23 cellular contexts compared by ENCODE assay signal in the genomic region with DNA sequence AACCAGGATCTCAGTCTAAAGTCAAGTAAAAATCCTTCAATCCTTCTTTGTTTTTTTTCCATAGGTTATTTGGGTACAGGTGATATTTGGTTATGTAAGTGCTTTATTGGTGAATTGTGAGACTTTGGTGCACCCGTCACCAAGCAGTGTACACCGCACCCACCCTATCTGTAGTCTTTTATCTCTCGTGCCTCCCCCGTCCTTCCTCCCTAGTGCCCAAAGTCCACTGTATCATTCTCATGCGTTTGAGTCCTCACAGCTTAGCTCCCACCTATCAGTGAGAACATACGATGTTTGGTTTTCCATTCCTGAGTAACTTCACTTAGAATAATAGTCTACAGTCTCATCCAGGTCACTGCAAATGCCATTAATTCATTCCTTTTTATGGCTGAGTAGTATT. TPM values are rescaled to one million over a fixed set of nuclear protein-coding genes. Genes with fewer than 3 reads are reported as not detected.
DNase-seq lines count a peak whose midpoint lies in the region; ATAC-seq, FAIRE-seq and TF ChIP-seq lines count a peak whose summit lies in the region.
"Had no signal": no experiment of that assay in that cellular context is flagged by ENCODE, and none has a peak within 500 bp of the region (broad histone marks: within the 10 kb centered on the region; RNA-seq: fewer than 3 reads in every experiment).

No MANE protein-coding gene starts in this region.

- CTCF ChIA-PET in HepG2 (lab: Yijun Ruan, JAX; ENCODE audit: low intra/inter-chr PET ratio, low total read pairs), result no interaction called here

- no peak overlapping the region for H2AFZ ChIP-seq in HepG2 (ENCODE audit: low read length)
- H2AFZ ChIP-seq: GM23248 had no signal

- H3K4me1 ChIP-seq in HepG2 (ENCODE audit: insufficient read depth, low read length) (peaks cover 22% of the 10 kb centered on the region), right lobe of liver (no peaks in the 10 kb centered on the region), testis (no peaks in the 10 kb centered on the region)
- H3K4me1 ChIP-seq: BE2C had no signal

- TF ChIP-seq RAD21 in HepG2 (CRISPR knock-in tag; IDR thresholded peaks at IDR 0.05), result no peak

- no TSS peak for BruUV-seq in HepG2 (replicated peaks; lab: Mats Ljungman, UMichigan)

- TF ChIP-seq EP300 in HepG2 (IDR thresholded peaks at IDR 0.05; ENCODE audit: low read depth in 2 of 2, low read length in 2 of 2), result no peak; a peak in 1 of 4 replicates
- TF ChIP-seq EP300 in HepG2 (CRISPR knock-in tag; IDR thresholded peaks at IDR 0.05; ENCODE audit: borderline replicate concordance), result no peak

- no peak for TF ChIP-seq CTCF in HepG2 (CRISPR knock-in tag; IDR thresholded peaks at IDR 0.05)
- TF ChIP-seq CTCF in right lobe of liver (IDR thresholded peaks at IDR 0.05), result no peak
- no peak for TF ChIP-seq CTCF in testis (IDR thresholded peaks at IDR 0.05)

- H3K27ac ChIP-seq in HepG2 (ENCODE audit: extremely low read length, insufficient read depth, low read length) (no peak overlapping the region), right lobe of liver (no peak overlapping the region), testis (no peak overlapping the region)
- H3K27ac ChIP-seq: A549, GM23248 had no signal

- WGBS in HepG2 (ENCODE audit: low lambda C conversion rate), result under 1% methylated on average over 6 of the region's 6 CpGs
- 28% methylated on average over 6 of the region's 6 CpGs for WGBS in right lobe of liver (ENCODE audit: insufficient coverage, low coverage, low lambda C conversion rate, missing lambda C conversion rate)
- WGBS in testis, 2 donors, result 51 to 62% methylated on average over 6 of the region's 6 CpGs

- no peaks in the 10 kb centered on the region for H3K79me2 ChIP-seq in HepG2 (ENCODE audit: insufficient read depth, low read length)

- no peaks in the 10 kb centered on the region for H4K20me1 ChIP-seq in HepG2 (ENCODE audit: insufficient read depth, low read length)
- H4K20me1 ChIP-seq: BLaER1 treated with 17β-estradiol and CSF1 and Interleukin-3, amounts not matched to agents 10 nM and 100 nM had no signal

- no peak overlapping the region for H3K9ac ChIP-seq in HepG2 (ENCODE audit: insufficient read depth, low read depth, low read length)
- H3K9ac ChIP-seq: BLaER1 treated with 17β-estradiol and CSF1 and Interleukin-3, amounts not matched to agents 10 nM and 100 nM; GM23248 had no signal

- POLR2A ChIA-PET in HepG2 (lab: Yijun Ruan, JAX), result no interaction called here

- DNase-seq in HepG2 (ENCODE audit: low spot score) (peak; percentile 76), right lobe of liver (no peak), mesenteric fat pad (ENCODE audit: low spot score) (peak; percentile 22), testis (peak; percentile 46), SIG-M5 (lab: John Stamatoyannopoulos, UW) (no peak)
- DNase-seq: 8988T; AML-193; BE2C; CD4-positive, alpha-beta T cell; CD8-positive, alpha-beta memory T cell; DMS 273 treated with DMSO at 0.1 percent for 48 hours; DMS79; GDM1; H7 had no signal

- H3K4me2 ChIP-seq in HepG2 (ENCODE audit: low read depth, low read length), result no peak overlapping the region
- H3K4me2 ChIP-seq: A549 had no signal

- in situ Hi-C loops in HepG2 (cut with HindIII; ENCODE audit: extremely low pct_ligation_motif_present, low pct_unique_long_range_greater_than_20kb), result no loop called here

- H3K9me3 ChIP-seq in HepG2 (ENCODE audit: low read length) (no peaks in the 10 kb centered on the region), right lobe of liver (no peaks in the 10 kb centered on the region), testis (no peaks in the 10 kb centered on the region)

- TF ChIP-seq POLR2A in HepG2 (IDR thresholded peaks at IDR 0.05; ENCODE audit: insufficient read depth in 1 of 2, low read depth in 2 of 2, low read length in 2 of 2) (no peak), right lobe of liver (IDR thresholded peaks at IDR 0.05) (no peak), testis (IDR thresholded peaks at IDR 0.05) (no peak)

- intact Hi-C loops in HepG2 (cut with micrococcal nuclease; ENCODE audit: unreplicated experiment), result no loop called here
- intact Hi-C loops in right lobe of liver (cut with DNase I), result no loop called here
- intact Hi-C loops in testis (cut with DNase I; ENCODE audit: low total_unique reads), result no loop called here

- H3K27me3 ChIP-seq in HepG2 (ENCODE audit: control insufficient read depth in 1 of 2, insufficient read depth in 2 of 2, low read length in 2 of 2) (peaks cover 0 to 12% of the 10 kb centered on the region in 2 experiments; a peak in 2 of 5 replicates), right lobe of liver (no peaks in the 10 kb centered on the region), testis (no peaks in the 10 kb centered on the region)
- H3K27me3 ChIP-seq: BLaER1 treated with 17β-estradiol and CSF1 and Interleukin-3, amounts not matched to agents 10 nM and 100 nM had no signal

- peak; percentile 46 for FAIRE-seq in HepG2 (lab: Jason Lieb, UNC)
- FAIRE-seq: A549, D721Med, GM12878, GM19239, H1 had no signal

- ATAC-seq in HepG2 (peak; percentile 70), right lobe of liver (no peak), HG03378 (IDR thresholded peaks at IDR 0.05; ENCODE audit: unreplicated experiment) (no peak)
- ATAC-seq: GM12878 had no signal

- H3K4me3 ChIP-seq in HepG2 (replicated peaks in 1 of 3; ENCODE audit: insufficient read depth in 1 of 3, low read depth in 2 of 3, low read length in 3 of 3) (no peak overlapping the region), right lobe of liver (no peak overlapping the region), testis (no peak overlapping the region)
- H3K4me3 ChIP-seq: A549; BLaER1 treated with 17β-estradiol and CSF1 and Interleukin-3, amounts not matched to agents 10 nM and 100 nM; GM12878; GM23248 had no signal

- H3K36me3 ChIP-seq in HepG2 (replicated peaks in 1 of 2; ENCODE audit: control insufficient read depth in 1 of 2, insufficient read depth in 2 of 2, low read length in 2 of 2) (no peaks in the 10 kb centered on the region), right lobe of liver (no peaks in the 10 kb centered on the region), testis (ENCODE audit: low read depth, missing control alignments) (no peaks in the 10 kb centered on the region)
- H3K36me3 ChIP-seq: BE2C; BLaER1 treated with 17β-estradiol and CSF1 and Interleukin-3, amounts not matched to agents 10 nM and 100 nM had no signal

RNA-seq across cellular contexts. Expression of a gene that starts 0.9 kb away (rescaled TPM):
- not detected in 2 replicates for total RNA-seq in HepG2 (2016; rRNA removed; fragmentation: Illumina TruSeq; extraction: Trizol)
- total RNA-seq in HepG2 (2016; cell fraction: cytosol; rRNA removed; fragmentation: Illumina TruSeq; extraction: Trizol; ENCODE audit: low read depth), result not detected in 2 replicates
- not detected in 2 replicates for total RNA-seq in HepG2 (2016; cell fraction: insoluble cytoplasmic fraction; rRNA removed; fragmentation: Illumina TruSeq; extraction: Trizol)
- total RNA-seq in HepG2 (2016; cell fraction: membrane; rRNA removed; fragmentation: Illumina TruSeq; extraction: Trizol), result not detected in 2 replicates
- not detected in 2 replicates for total RNA-seq in HepG2 (2016; cell fraction: nucleus; rRNA removed; fragmentation: Illumina TruSeq; extraction: Trizol)
- not detected in 2 replicates for polyA plus RNA-seq in HepG2 (2011; rRNA removed)
- polyA plus RNA-seq in HepG2 (2011; cell fraction: cytosol; rRNA removed), result not detected in 2 replicates
- polyA plus RNA-seq in HepG2 (2011; cell fraction: nucleus; rRNA removed), result not detected in 2 replicates
- polyA plus RNA-seq in HepG2 (2012), result not detected in 2 replicates
- not detected in 2 replicates for polyA plus RNA-seq in HepG2 (2016; cell fraction: cytosol; fragmentation: Illumina TruSeq; extraction: Trizol; ENCODE audit: low read depth)
- not detected in 2 replicates for polyA plus RNA-seq in HepG2 (2016; cell fraction: insoluble cytoplasmic fraction; fragmentation: Illumina TruSeq; extraction: Trizol; ENCODE audit: low read depth)
- not detected in 2 replicates for polyA plus RNA-seq in HepG2 (2016; cell fraction: membrane; fragmentation: Illumina TruSeq; extraction: Trizol; ENCODE audit: low read depth)
- polyA plus RNA-seq in HepG2 (2016; cell fraction: nucleus; fragmentation: Illumina TruSeq; extraction: Trizol; ENCODE audit: insufficient read depth, low read depth), result not detected in 2 replicates
- 0.05 TPM in 1 of 2 replicates, not detected in the other for polyA minus RNA-seq in HepG2 (2011; rRNA and poly(A)+ RNA removed; ENCODE audit: low replicate concordance)
- not detected in 2 replicates for polyA minus RNA-seq in HepG2 (2011; cell fraction: cytosol; rRNA and poly(A)+ RNA removed)
- polyA minus RNA-seq in HepG2 (2011; cell fraction: nucleus; rRNA and poly(A)+ RNA removed), result not detected in 2 replicates
- total RNA-seq in right lobe of liver, result not detected
- not detected for total RNA-seq in mesenteric fat pad
- under 1 TPM; 0.31 to 0.87 TPM for total RNA-seq in testis
- 0.21 TPM for polyA plus RNA-seq in testis (ENCODE audit: insufficient read depth, low read depth, low replicate concordance)
- total RNA-seq: CD4-positive, alpha-beta T cell; CD8-positive, alpha-beta memory T cell; GM23248; H1; H7 had no signal
- polyA plus RNA-seq: A549; CD14-positive monocyte; CD8-positive, alpha-beta memory T cell; GM23248 had no signal

RNA-seq across cellular contexts. Expression of a gene that starts 27.6 kb away (rescaled TPM):
- total RNA-seq in HepG2 (2016; rRNA removed; fragmentation: Illumina TruSeq; extraction: Trizol), result not detected in 2 replicates
- not detected in 2 replicates for total RNA-seq in HepG2 (2016; cell fraction: cytosol; rRNA removed; fragmentation: Illumina TruSeq; extraction: Trizol; ENCODE audit: low read depth)
- not detected in 2 replicates for total RNA-seq in HepG2 (2016; cell fraction: insoluble cytoplasmic fraction; rRNA removed; fragmentation: Illumina TruSeq; extraction: Trizol)
- total RNA-seq in HepG2 (2016; cell fraction: membrane; rRNA removed; fragmentation: Illumina TruSeq; extraction: Trizol), result not detected in 2 replicates
- not detected in 2 replicates for total RNA-seq in HepG2 (2016; cell fraction: nucleus; rRNA removed; fragmentation: Illumina TruSeq; extraction: Trizol)
- not detected in 2 replicates for polyA plus RNA-seq in HepG2 (2011; rRNA removed)
- not detected in 2 replicates for polyA plus RNA-seq in HepG2 (2011; cell fraction: cytosol; rRNA removed)
- not detected in 2 replicates for polyA plus RNA-seq in HepG2 (2011; cell fraction: nucleus; rRNA removed)
- not detected in 2 replicates for polyA plus RNA-seq in HepG2 (2012)
- not detected in 2 replicates for polyA plus RNA-seq in HepG2 (2016; cell fraction: cytosol; fragmentation: Illumina TruSeq; extraction: Trizol; ENCODE audit: low read depth)
- polyA plus RNA-seq in HepG2 (2016; cell fraction: insoluble cytoplasmic fraction; fragmentation: Illumina TruSeq; extraction: Trizol; ENCODE audit: low read depth), result not detected in 2 replicates
- not detected in 2 replicates for polyA plus RNA-seq in HepG2 (2016; cell fraction: membrane; fragmentation: Illumina TruSeq; extraction: Trizol; ENCODE audit: low read depth)
- polyA plus RNA-seq in HepG2 (2016; cell fraction: nucleus; fragmentation: Illumina TruSeq; extraction: Trizol; ENCODE audit: insufficient read depth, low read depth), result not detected in 2 replicates
- not detected in 2 replicates for polyA minus RNA-seq in HepG2 (2011; rRNA and poly(A)+ RNA removed; ENCODE audit: low replicate concordance)
- not detected in 2 replicates for polyA minus RNA-seq in HepG2 (2011; cell fraction: cytosol; rRNA and poly(A)+ RNA removed)
- not detected in 2 replicates for polyA minus RNA-seq in HepG2 (2011; cell fraction: nucleus; rRNA and poly(A)+ RNA removed)
- total RNA-seq in right lobe of liver, result under 1 TPM in 1 of 6 experiments, not detected in 5; 0.11 TPM
- not detected for total RNA-seq in mesenteric fat pad
- total RNA-seq in testis, result not detected
- polyA plus RNA-seq in testis (ENCODE audit: insufficient read depth, low read depth, low replicate concordance), result 0.12 TPM
- total RNA-seq: CD4-positive, alpha-beta T cell; CD8-positive, alpha-beta memory T cell; GM12878; GM23248; H1; H7 had no signal
- polyA plus RNA-seq: A549; CD14-positive monocyte; CD8-positive, alpha-beta memory T cell; GM23248; H1 had no signal

Comparison
In these comparisons a context has a peak if more than half of its experiments do, and no peak if none do; other contexts are left out.
1. DNase-seq: peak in HepG2 (single experiment), mesenteric fat pad (single experiment) and testis (single experiment); none in right lobe of liver (0 of 3) and SIG-M5 (single experiment).